ENCODE assay signal across 25 cellular contexts in genomic region chr5:10860645-10861455, GRCh38.
DNase-seq lines count a peak whose midpoint lies in the region; ATAC-seq, FAIRE-seq and TF ChIP-seq lines count a peak whose summit lies in the region.
"Had no signal": no experiment of that assay in that cellular context is flagged by ENCODE, and none has a peak within 500 bp of the region (broad histone marks: within the 10 kb centered on the region; RNA-seq: fewer than 3 reads in every experiment).

No MANE protein-coding gene starts in this region.

- no peak overlapping the region for H3K4me3 ChIP-seq in AG04449 (ENCODE audit: low read depth, low read length)
- H3K4me3 ChIP-seq in adipocyte (ENCODE audit: low read length) = no peak overlapping the region
- H3K4me3 ChIP-seq in foreskin fibroblast (ENCODE audit: low read depth in 1 of 2, low read length in 2 of 2) = no peak overlapping the region
- H3K4me3 ChIP-seq: A549, cardiac muscle cell, SK-N-MC, suprapubic skin had no signal

- TF ChIP-seq POLR2A in H54 (IDR thresholded peaks at IDR 0.05; ENCODE audit: low read depth, low read length) = no peak

- in situ Hi-C loops in GM13976 (cut with MboI; ENCODE audit: low sequenced_read_pairs, unreplicated experiment) = no loop called here

- TF ChIP-seq CTCF in AG04449 (IDR thresholded peaks at IDR 0.05; ENCODE audit: insufficient read depth, low read length, missing control alignments) = no peak
- no peak for TF ChIP-seq CTCF in foreskin fibroblast (IDR thresholded peaks at IDR 0.05; ENCODE audit: low read depth, low read length)
- no peak for TF ChIP-seq CTCF in GM13976 (IDR thresholded peaks at IDR 0.05; ENCODE audit: borderline replicate concordance, control extremely low read depth, extremely low read depth, insufficient read depth, missing control alignments)

- H3K9ac ChIP-seq in adipocyte (ENCODE audit: low read length) = no peak overlapping the region

- peaks cover 38% of the 10 kb centered on the region for H3K27me3 ChIP-seq in adipocyte (replicated peaks; ENCODE audit: control insufficient read depth, insufficient read depth, low read length)

- H3K36me3 ChIP-seq in adipocyte (ENCODE audit: control insufficient read depth, insufficient read depth, low read length, severe bottlenecking) = no peaks in the 10 kb centered on the region
- H3K36me3 ChIP-seq: cardiac muscle cell, neutrophil, suprapubic skin had no signal

- DNase-seq in AG04449 (ENCODE audit: low read depth, low spot score) = peak; percentile 34
- peak; percentile 19 for DNase-seq in H54 (ENCODE audit: insufficient read length, low spot score)
- peak; percentile 3 for DNase-seq in adipocyte (ENCODE audit: low read depth)
- DNase-seq in foreskin fibroblast = peak; percentile 36 to 44
- no peak for DNase-seq in DMS153 treated with DMSO at 0.1 percent for 48 hours (lab: John Stamatoyannopoulos, UW; ENCODE audit: unreplicated experiment)
- no peak for DNase-seq in GM13976 (ENCODE audit: low spot score)
- DNase-seq: activated CD4-positive, CD25-positive, alpha-beta regulatory T cell; CD8-positive, alpha-beta T cell; DMS53; head of caudate nucleus; MM.1S; NCI-H1694 treated with DMSO at 0.1 percent for 48 hours; NCI-H2227 treated with DMSO at 0.1 percent for 48 hours; NCI-H82; stimulated activated CD4-positive, alpha-beta T cell treated with anti-CD3 and anti-CD28 coated beads, Interleukin-12 subunit alpha, Interleukin-12 subunit beta, amount 100 ng/mL, for 4 hours had no signal

- CTCF ChIA-PET in AG04449 (lab: Yijun Ruan, JAX) = interaction anchor here (1.2 to 12.0 kb wide), 9 partner anchors 8 to 408 kb away, joined by 3 to 142 read pairs (median 8); no protein-coding TSS in a partner anchor

- H3K9me3 ChIP-seq in adipocyte (ENCODE audit: control insufficient read depth, low read length) = peaks cover 5% of the 10 kb centered on the region
- H3K9me3 ChIP-seq: A549, neutrophil, suprapubic skin had no signal

- ATAC-seq in GM18909 (IDR thresholded peaks at IDR 0.05; ENCODE audit: poor library complexity, unreplicated experiment) (no peak), HG03460 (IDR thresholded peaks at IDR 0.05; ENCODE audit: unreplicated experiment) (no peak)
- ATAC-seq: A549; CD8-positive, alpha-beta T cell; Panc1 had no signal

- H3K4me1 ChIP-seq in adipocyte (ENCODE audit: control insufficient read depth, insufficient read depth, low read length) = no peaks in the 10 kb centered on the region
- H3K4me1 ChIP-seq: A549 had no signal

- no peak for FAIRE-seq in H54 (lab: Jason Lieb, UNC)
- FAIRE-seq: A549, GM18507, H1 had no signal

- POLR2A ChIA-PET in AG04449 (lab: Yijun Ruan, JAX) = no interaction called here

Comparison
In these comparisons a context has a peak if more than half of its experiments do, and no peak if none do; other contexts are left out.
1. DNase-seq: peak in AG04449 (single experiment), H54 (single experiment), adipocyte (single experiment) and foreskin fibroblast (2 of 2); none in DMS153 treated with DMSO at 0.1 percent for 48 hours (single experiment) and GM13976 (single experiment).